ENCODE assay signal across 9 cellular contexts in the genomic region with DNA sequence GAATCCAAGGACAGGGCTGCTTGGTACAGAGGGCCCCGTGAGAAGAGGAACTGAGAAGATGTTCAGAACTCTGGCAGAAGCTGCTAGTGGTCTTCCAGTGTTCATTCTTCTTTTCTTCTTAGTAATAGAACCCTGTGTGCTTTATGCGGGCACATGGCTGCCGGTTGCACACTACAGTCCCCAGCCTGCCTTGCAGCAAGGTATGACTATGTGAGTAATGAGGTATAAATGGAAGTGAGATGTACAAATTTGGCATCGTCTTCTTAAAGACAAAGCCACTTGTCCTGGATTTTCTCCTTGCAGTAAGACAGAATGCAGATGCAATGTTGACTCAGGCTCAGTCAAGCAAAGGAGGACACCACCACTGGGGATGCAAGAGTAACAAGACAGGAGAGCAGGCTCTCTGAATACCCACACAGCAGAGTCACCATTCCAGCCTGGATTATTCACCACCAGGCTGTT. TPM values are rescaled to one million over a fixed set of nuclear protein-coding genes. Genes with fewer than 3 reads are reported as not detected.
DNase-seq lines count a peak whose midpoint lies in the region; ATAC-seq and TF ChIP-seq lines count a peak whose summit lies in the region.
"Had no signal": no experiment of that assay in that cellular context is flagged by ENCODE, and none has a peak within 500 bp of the region (broad histone marks: within the 10 kb centered on the region; RNA-seq: fewer than 3 reads in every experiment).

No MANE protein-coding gene starts in this region.

- ATAC-seq in GM19351 (IDR thresholded peaks at IDR 0.05; ENCODE audit: unreplicated experiment) (peak; percentile 90), HG02884 (IDR thresholded peaks at IDR 0.05; ENCODE audit: unreplicated experiment) (peak; percentile 71), RWPE2 (ENCODE audit: low read depth) (peak; percentile 35; the same call in 1 of the 3 replicates)

- H4K20me1 ChIP-seq in smooth muscle cell (ENCODE audit: low read depth) = no peaks in the 10 kb centered on the region

- H3K9me3 ChIP-seq in RWPE2 (ENCODE audit: severe bottlenecking) (no peaks in the 10 kb centered on the region), smooth muscle cell (replicated peaks; ENCODE audit: low read depth) (no peaks in the 10 kb centered on the region), MG63 (no peaks in the 10 kb centered on the region)

- no peak overlapping the region for H3K4me2 ChIP-seq in smooth muscle cell

- H3K4me1 ChIP-seq in RWPE2 (ENCODE audit: insufficient read depth, poor library complexity, severe bottlenecking) (peaks cover 3% of the 10 kb centered on the region), smooth muscle cell (ENCODE audit: low read depth) (no peaks in the 10 kb centered on the region)

- H3K79me2 ChIP-seq in smooth muscle cell (ENCODE audit: low read depth) = no peaks in the 10 kb centered on the region

- no peaks in the 10 kb centered on the region for H3F3A ChIP-seq in smooth muscle cell (ENCODE audit: low read depth)

- DNase-seq in RWPE2 (ENCODE audit: low spot score) = no peak
- no peak for DNase-seq in smooth muscle cell (lab: John Stamatoyannopoulos, UW; ENCODE audit: unreplicated experiment)
- DNase-seq in amniotic stem cell (lab: John Stamatoyannopoulos, UW) = no peak
- no peak for DNase-seq in Kasumi-1 (lab: John Stamatoyannopoulos, UW)
- DNase-seq in MG63 = no peak
- DNase-seq: retina, T-helper 2 cell had no signal

- H3K27me3 ChIP-seq in RWPE2 (ENCODE audit: insufficient read depth, poor library complexity, severe bottlenecking) (no peaks in the 10 kb centered on the region), smooth muscle cell (ENCODE audit: low read depth) (no peaks in the 10 kb centered on the region), MG63 (no peaks in the 10 kb centered on the region)

- H3K4me3 ChIP-seq in RWPE2 (ENCODE audit: severe bottlenecking) = no peak overlapping the region
- no peak overlapping the region for H3K4me3 ChIP-seq in smooth muscle cell
- no peak overlapping the region for H3K4me3 ChIP-seq in MG63

- H3K27ac ChIP-seq in RWPE2 (ENCODE audit: poor library complexity, severe bottlenecking) (no peak overlapping the region), smooth muscle cell (ENCODE audit: low read depth) (peak overlapping the region; percentile 53)

- peak overlapping the region; percentile 14 for H2AFZ ChIP-seq in smooth muscle cell (ENCODE audit: low read depth)

- H3K36me3 ChIP-seq in RWPE2 (ENCODE audit: low read depth) (no peaks in the 10 kb centered on the region), smooth muscle cell (ENCODE audit: low read depth) (no peaks in the 10 kb centered on the region), MG63 (no peaks in the 10 kb centered on the region)

- WGBS in smooth muscle cell (ENCODE audit: low lambda C conversion rate) = 76% methylated on average over 4 of the region's 4 CpGs

- TF ChIP-seq CTCF in RWPE2 (IDR thresholded peaks at IDR 0.05; ENCODE audit: poor library complexity, severe bottlenecking) = no peak
- TF ChIP-seq CTCF in smooth muscle cell (IDR thresholded peaks at IDR 0.05; ENCODE audit: borderline replicate concordance, insufficient read depth, poor library complexity, severe bottlenecking) = no peak

- no peak overlapping the region for H3K9ac ChIP-seq in smooth muscle cell (ENCODE audit: low read depth)

RNA-seq across cellular contexts. Expression of a gene that starts 15.0 kb away (rescaled TPM):
- 347 and 400 TPM in 2 replicates for total RNA-seq in smooth muscle cell
- 140 and 144 TPM in 2 replicates for polyA plus RNA-seq in smooth muscle cell
- total RNA-seq in MG63 (2014; rRNA removed; shearing (Covaris generic); ENCODE audit: low replicate concordance) = 2.5 and 3.7 TPM in 2 replicates

Comparison
In these comparisons a context has a peak if more than half of its experiments do, and no peak if none do; other contexts are left out.
1. ATAC-seq: peak in every context shown above with its lines; median percentile 90 in GM19351; 71 in HG02884; 35 in RWPE2.
2. RNA of a gene that starts 15.0 kb away (total RNA-seq): 347 to 400 TPM in smooth muscle cell; 2.5 to 3.7 TPM in MG63; every median in the first group is over 10 times any median in the second.